11 cellular contexts compared by ENCODE assay signal in the genomic region with DNA sequence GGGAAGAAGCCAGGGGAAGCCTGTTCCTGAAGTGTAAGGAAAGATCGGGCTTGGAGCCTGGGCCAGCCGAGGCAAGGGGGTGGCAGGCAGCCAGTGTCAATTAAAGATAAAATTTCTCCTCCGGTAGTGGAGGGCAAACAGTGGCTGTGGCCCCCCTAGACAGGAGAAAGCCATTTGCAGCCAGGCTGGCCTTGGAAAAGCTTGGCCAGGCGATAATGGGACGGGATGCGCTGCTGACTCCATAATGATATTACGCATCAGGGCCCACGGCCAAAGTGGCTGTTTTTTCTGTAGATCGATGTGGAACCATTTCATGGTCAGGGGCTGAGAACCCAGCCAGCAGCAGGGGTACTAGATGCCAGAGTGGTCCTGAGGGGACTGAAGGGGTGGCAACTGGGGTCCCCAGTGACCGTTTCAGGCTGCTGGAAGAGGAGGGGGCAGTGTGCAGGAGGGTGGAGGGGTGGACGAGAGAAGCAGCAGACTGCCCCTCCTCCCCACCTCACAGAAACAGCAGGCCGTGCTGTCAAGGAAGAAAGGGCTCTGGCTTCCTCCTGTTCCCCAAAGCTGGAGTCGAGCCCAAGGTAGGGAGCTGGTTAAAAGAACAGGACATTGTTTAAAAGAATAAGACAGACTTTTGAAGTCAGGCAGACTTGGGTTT. TPM values are rescaled to one million over a fixed set of nuclear protein-coding genes. Genes with fewer than 3 reads are reported as not detected.
DNase-seq lines count a peak whose midpoint lies in the region; ATAC-seq and TF ChIP-seq lines count a peak whose summit lies in the region.
"Had no signal": no experiment of that assay in that cellular context is flagged by ENCODE, and none has a peak within 500 bp of the region (broad histone marks: within the 10 kb centered on the region; RNA-seq: fewer than 3 reads in every experiment).

No MANE protein-coding gene starts in this region.

- H3K27ac ChIP-seq in brain microvascular endothelial cell (peak overlapping the region; percentile 15), ovary (peak overlapping the region; percentile 3 to 64), psoas muscle (no peak overlapping the region)
- H3K27ac ChIP-seq: ascending aorta had no signal

- no peaks in the 10 kb centered on the region for H3K27me3 ChIP-seq in brain microvascular endothelial cell (replicated peaks)
- no peaks in the 10 kb centered on the region for H3K27me3 ChIP-seq in ovary
- no peaks in the 10 kb centered on the region for H3K27me3 ChIP-seq in psoas muscle (ENCODE audit: insufficient read depth in 3 of 3, low read length in 2 of 3)
- H3K27me3 ChIP-seq: ascending aorta had no signal

- intact Hi-C loops in ovary (cut with DNase I), result no loop called here
- intact Hi-C loops in psoas muscle (cut with DNase I), result no loop called here

- DNase-seq in DMS79 (lab: John Stamatoyannopoulos, UW) (peak; percentile 55), NCI-H1092 (lab: John Stamatoyannopoulos, UW) (peak; percentile 73), brain microvascular endothelial cell (no peak), ovary (peak; percentile 61 to 82 (median 78)), GF-D8 (lab: John Stamatoyannopoulos, UW) (no peak), DMS53 (lab: John Stamatoyannopoulos, UW) (no peak), psoas muscle (no peak)
- DNase-seq: activated CD4-positive, alpha-beta T cell treated with anti-CD3 and anti-CD28 coated beads for 1 hour; NCI-H1694 treated with DMSO at 0.1 percent for 48 hours had no signal

- TF ChIP-seq POLR2A in ovary (IDR thresholded peaks at IDR 0.05), result no peak

- no peaks in the 10 kb centered on the region for H3K9me3 ChIP-seq in ovary
- H3K9me3 ChIP-seq in psoas muscle, result no peaks in the 10 kb centered on the region
- H3K9me3 ChIP-seq: ascending aorta had no signal

- TF ChIP-seq CTCF in brain microvascular endothelial cell (IDR thresholded peaks at IDR 0.05; ENCODE audit: low read depth, low read length, missing control alignments) (no peak), ovary (IDR thresholded peaks at IDR 0.05) (no peak), psoas muscle (IDR thresholded peaks at IDR 0.05) (no peak)

- in situ Hi-C loops in brain microvascular endothelial cell (cut with HindIII; ENCODE audit: low pct_ligation_motif_present, low sequenced_read_pairs), result no loop called here

- H3K36me3 ChIP-seq in brain microvascular endothelial cell (replicated peaks), result no peaks in the 10 kb centered on the region
- no peaks in the 10 kb centered on the region for H3K36me3 ChIP-seq in ovary
- peaks cover 0 to 4% of the 10 kb centered on the region in 2 donors for H3K36me3 ChIP-seq in psoas muscle (ENCODE audit: insufficient read depth in 1 of 2, low read depth in 1 of 2)

- H3K4me3 ChIP-seq in brain microvascular endothelial cell (ENCODE audit: low read depth, low read length) (no peak overlapping the region), ovary (no peak overlapping the region), psoas muscle (no peak overlapping the region)
- H3K4me3 ChIP-seq: ascending aorta had no signal

- ATAC-seq in GM18861 (IDR thresholded peaks at IDR 0.05; ENCODE audit: unreplicated experiment), result no peak
- no peak for ATAC-seq in psoas muscle

- no peak for TF ChIP-seq EP300 in ovary (IDR thresholded peaks at IDR 0.05)

- WGBS in ovary, 3 donors, result 4 to 22% (median 14%) methylated on average over 13 of the region's 13 CpGs
- WGBS in psoas muscle, 3 donors, result 34 to 40% (median 36%) methylated on average over 13 of the region's 13 CpGs

- H3K4me1 ChIP-seq in ovary (ENCODE audit: insufficient read depth) (peaks cover 12% of the 10 kb centered on the region), psoas muscle (no peaks in the 10 kb centered on the region)
- H3K4me1 ChIP-seq: ascending aorta had no signal

RNA-seq across cellular contexts. Expression of a gene that starts 25.2 kb away (rescaled TPM):
- 10 to 100 TPM in 5 of 7 donors, 1 to 10 TPM in 2; 5.5 to 18.0 (median 14.2) TPM for total RNA-seq in ovary
- 1 to 10 TPM; 3.2 to 5.0 TPM for polyA plus RNA-seq in ovary
- 10 to 100 TPM in 1 of 4 donors, 1 to 10 TPM in 3; 5.1 to 14.5 (median 5.9) TPM for total RNA-seq in psoas muscle
- polyA plus RNA-seq in psoas muscle, result 1 to 10 TPM; 2.4 to 9.2 (median 3.1) TPM

Comparison
In these comparisons a context has a peak if more than half of its experiments do, and no peak if none do; other contexts are left out.
1. DNase-seq: peak in DMS79 (single experiment), NCI-H1092 (single experiment) and ovary (5 of 5); none in brain microvascular endothelial cell (single experiment), GF-D8 (single experiment), DMS53 (single experiment) and psoas muscle (0 of 2).